In genomic region chr3:52434491-52435115, GRCh38 we compare ENCODE assay signal across 1 cellular context.
TF ChIP-seq lines count a peak whose summit lies in the region.

No MANE protein-coding gene starts in this region.

TF ChIP-seq in WTC11, 78 proteins besides CTCF, POLR2A, EP300 and RAD21 (continued from another document):
- TF ChIP-seq ARID4B (CRISPR knock-in tag; IDR thresholded peaks at IDR 0.05; ENCODE audit: borderline replicate concordance): no peak
- no peak for TF ChIP-seq TEAD1 (CRISPR knock-in tag; IDR thresholded peaks at IDR 0.05)
- no peak for TF ChIP-seq CREM (CRISPR knock-in tag; IDR thresholded peaks at IDR 0.05)
